11 cellular contexts compared by ENCODE assay signal in genomic region chr2:86012017-86012712, GRCh38.
"Had no signal": no experiment of that assay in that cellular context is flagged by ENCODE, and none has a peak within 500 bp of the region (broad histone marks: within the 10 kb centered on the region; RNA-seq: fewer than 3 reads in every experiment).

No MANE protein-coding gene starts in this region.

- DNase-seq: activated gamma-delta T cell; activated T-cell treated with anti-CD3 and anti-CD28 coated beads, Interleukin-2, amount 50 U/mL, for 1 hour; esophagus squamous epithelium; stimulated activated CD4-positive, alpha-beta T cell treated with anti-CD3 and anti-CD28 coated beads, Interleukin-4, amount 100 ng/mL, for 1 hour; stimulated activated CD8-positive, alpha-beta memory T cell treated with anti-CD3 and anti-CD28 coated beads, Interleukin-4, amount 100 ng/mL, for 48 hours; stomach had no signal

- H3K4me3 ChIP-seq: ascending aorta, esophagus squamous epithelium, psoas muscle, stomach, vagina had no signal

- H3K27ac ChIP-seq: ascending aorta, esophagus squamous epithelium, psoas muscle, stomach had no signal

- H3K27me3 ChIP-seq: ascending aorta, esophagus squamous epithelium, stomach, vagina had no signal

- H3K4me1 ChIP-seq: ascending aorta, esophagus squamous epithelium had no signal

- H3K36me3 ChIP-seq: ascending aorta, esophagus squamous epithelium, stomach, vagina had no signal

- H3K9me3 ChIP-seq: psoas muscle had no signal

- FAIRE-seq: bronchial epithelial cell had no signal

- ATAC-seq: activated CD4-positive, CD25-positive, alpha-beta regulatory T cell treated with anti-CD3 and anti-CD28 coated beads, Interleukin-2, amount 50 U/mL, for 24 hours had no signal
